ENCODE assay signal across 8 cellular contexts in genomic region chr20:50541606-50542041, GRCh38. TPM values are rescaled to one million over a fixed set of nuclear protein-coding genes. Genes with fewer than 3 reads are reported as not detected.
DNase-seq lines count a peak whose midpoint lies in the region; ATAC-seq and TF ChIP-seq lines count a peak whose summit lies in the region.

No MANE protein-coding gene starts in this region.

- H3K9me3 Mint-ChIP-seq in GM23338, result no peaks in the 10 kb centered on the region

- no peaks in the 10 kb centered on the region; the same call in 1 of the 3 replicates for H3K36me3 Mint-ChIP-seq in GM23338 (ENCODE audit: low read depth)

- H3K27me3 Mint-ChIP-seq in GM23338 (ENCODE audit: insufficient read depth, low read depth, poor library complexity), result no peaks in the 10 kb centered on the region

- H3K4me2 ChIP-seq in GM23338, result no peak overlapping the region

- no peak overlapping the region for H3K4me3 Mint-ChIP-seq in GM23338

- H3K9me2 ChIP-seq in GM23338 (ENCODE audit: insufficient read depth), result no peaks in the 10 kb centered on the region

- no peaks in the 10 kb centered on the region for H3F3A ChIP-seq in GM23338 (replicated peaks; ENCODE audit: low read depth)

- H3K4me3 ChIP-seq in left lung, result no peak overlapping the region
- no peak overlapping the region for H3K4me3 ChIP-seq in GM23338
- no peak overlapping the region for H3K4me3 ChIP-seq in body of pancreas

- no peak overlapping the region for H3K27ac Mint-ChIP-seq in GM23338

- intact Hi-C loops in left lung (cut with DNase I) (no loop called here), body of pancreas (cut with DNase I) (no loop called here)

- H2AFZ ChIP-seq in GM23338, result no peak overlapping the region

- no peaks in the 10 kb centered on the region for H4K20me1 ChIP-seq in GM23338 (replicated peaks; ENCODE audit: insufficient read depth)

- peaks cover 82% of the 10 kb centered on the region for H3K79me2 ChIP-seq in GM23338 (replicated peaks; ENCODE audit: insufficient read depth)

- H3K27ac ChIP-seq in left lung, result peak overlapping the region; percentile 80 to 81
- H3K27ac ChIP-seq in GM23338 (ENCODE audit: low read depth), result no peak overlapping the region
- H3K27ac ChIP-seq in body of pancreas, result no peak overlapping the region

- H3K4me1 ChIP-seq in left lung (peaks cover 51 to 100% of the 10 kb centered on the region in 2 donors), GM23338 (ENCODE audit: insufficient read depth) (no peaks in the 10 kb centered on the region), body of pancreas (peaks cover 20% of the 10 kb centered on the region)

- WGBS in body of pancreas, 2 donors, result 71 to 76% methylated on average over 5 of the region's 5 CpGs

- H3K9me3 ChIP-seq in left lung, result no peaks in the 10 kb centered on the region
- no peaks in the 10 kb centered on the region for H3K9me3 ChIP-seq in body of pancreas

- peaks cover 5% of the 10 kb centered on the region for H3K4me1 Mint-ChIP-seq in GM23338

- H3K36me3 ChIP-seq in left lung (no peaks in the 10 kb centered on the region), GM23338 (ENCODE audit: insufficient read depth) (no peaks in the 10 kb centered on the region), body of pancreas (replicated peaks in 1 of 2; ENCODE audit: insufficient read depth in 1 of 2, low read depth in 2 of 2) (no peaks in the 10 kb centered on the region)

- no peak for TF ChIP-seq POLR2A in body of pancreas (IDR thresholded peaks at IDR 0.05)

- H3K27me3 ChIP-seq in left lung (no peaks in the 10 kb centered on the region), GM23338 (ENCODE audit: insufficient read depth) (no peaks in the 10 kb centered on the region), body of pancreas (no peaks in the 10 kb centered on the region)

- DNase-seq in CD1c-positive myeloid dendritic cell (ENCODE audit: extremely low spot score) (peak; percentile 55), SKM-1 (lab: John Stamatoyannopoulos, UW; ENCODE audit: unreplicated experiment) (peak; percentile 96), left lung (no peak), GM23338 (ENCODE audit: low spot score) (no peak), body of pancreas (no peak)

- ATAC-seq in GM21717 (IDR thresholded peaks at IDR 0.05; ENCODE audit: unreplicated experiment) (peak; percentile 43), left lung (no peak), GM21526 (IDR thresholded peaks at IDR 0.05; ENCODE audit: low FRiP score, unreplicated experiment) (no peak), HG03280 (IDR thresholded peaks at IDR 0.05; ENCODE audit: unreplicated experiment) (no peak), GM23338 (no peak), body of pancreas (no peak)

- TF ChIP-seq CTCF in left lung (IDR thresholded peaks at IDR 0.05), result no peak
- TF ChIP-seq CTCF in GM23338 (conservative IDR thresholded peaks at IDR 0.05; ENCODE audit: low read depth in 2 of 2), result no peak
- no peak for TF ChIP-seq CTCF in body of pancreas (IDR thresholded peaks at IDR 0.05)

TF ChIP-seq in GM23338, 12 proteins besides CTCF, POLR2A, EP300 and RAD21:
- no peak for TF ChIP-seq STAT1 (IDR thresholded peaks at IDR 0.05; ENCODE audit: unreplicated experiment)
- no peak for TF ChIP-seq EZH2 (IDR thresholded peaks at IDR 0.05; ENCODE audit: low read depth, unreplicated experiment)
- TF ChIP-seq ZNF331 (CRISPR knock-in tag; IDR thresholded peaks at IDR 0.05; ENCODE audit: low read depth), result no peak
- no peak for TF ChIP-seq CREB1 (CRISPR knock-in tag; IDR thresholded peaks at IDR 0.05; ENCODE audit: low read depth)
- no peak for TF ChIP-seq ETS1 (IDR thresholded peaks at IDR 0.05)
- no peak for TF ChIP-seq ZNF114 (CRISPR knock-in tag; IDR thresholded peaks at IDR 0.05)
TF ChIP-seq in GM23338: peak in this region for 0.

RNA-seq across cellular contexts. Expression of gene PTPN1, which starts 31.4 kb away (rescaled TPM):
- total RNA-seq in left lung (10 to 100 TPM; 70.7 to 98.6 TPM), body of pancreas (10 to 100 TPM in 1 of 2 donors, 1 to 10 TPM in 1; 9.1 to 10.2 TPM)
- total RNA-seq in GM23338 (2014; rRNA removed; shearing (Covaris generic)), result 26.2 and 26.4 TPM in 2 replicates
- 16.9 and 18.9 TPM in 2 replicates for polyA plus RNA-seq in GM23338 (2016; fragmentation: Nextera tagmentation; extraction: Ambion mirVana)

Comparison
In these comparisons a context has a peak if more than half of its experiments do, and no peak if none do; other contexts are left out.
1. DNase-seq: peak in CD1c-positive myeloid dendritic cell (single experiment) and SKM-1 (single experiment); none in left lung (0 of 2), GM23338 (single experiment) and body of pancreas (0 of 4).
2. H3K27ac ChIP-seq: peak in left lung (2 of 2); none in GM23338 (single experiment) and body of pancreas (0 of 4).